ENCODE assay signal across 9 cellular contexts in genomic region chr6:70956451-70957283, GRCh38. TPM values are rescaled to one million over a fixed set of nuclear protein-coding genes. Genes with fewer than 3 reads are reported as not detected.
A peak's percentile ranks its signal among the peaks of the same experiment; 100 is the strongest.
DNase-seq lines count a peak whose midpoint lies in the region; ATAC-seq, FAIRE-seq and TF ChIP-seq lines count a peak whose summit lies in the region.
"Had no signal": no experiment of that assay in that cellular context is flagged by ENCODE, and none has a peak within 500 bp of the region (broad histone marks: within the 10 kb centered on the region; RNA-seq: fewer than 3 reads in every experiment).

A gene with protein sequence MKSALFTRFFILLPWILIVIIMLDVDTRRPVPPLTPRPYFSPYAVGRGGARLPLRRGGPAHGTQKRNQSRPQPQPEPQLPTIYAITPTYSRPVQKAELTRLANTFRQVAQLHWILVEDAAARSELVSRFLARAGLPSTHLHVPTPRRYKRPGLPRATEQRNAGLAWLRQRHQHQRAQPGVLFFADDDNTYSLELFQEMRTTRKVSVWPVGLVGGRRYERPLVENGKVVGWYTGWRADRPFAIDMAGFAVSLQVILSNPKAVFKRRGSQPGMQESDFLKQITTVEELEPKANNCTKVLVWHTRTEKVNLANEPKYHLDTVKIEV (minus strand): TSS chr6:70957060. CDS start chr6:70956429, 631 bp downstream.

- in situ Hi-C loops in KBM-7 (cut with MboI; ENCODE audit: low pct_unique_long_range_greater_than_20kb, low sequenced_read_pairs), result no loop called here

- no peak for FAIRE-seq in D721Med (lab: Jason Lieb, UNC)

- POLR2A ChIA-PET in CD8-positive, alpha-beta T cell (lab: Charles Lee), result no interaction called here

- peaks cover 22% of the 10 kb centered on the region for H3K4me1 Mint-ChIP-seq in CD8-positive, alpha-beta T cell (ENCODE audit: low read depth)
- peaks cover 14% of the 10 kb centered on the region for H3K4me1 Mint-ChIP-seq in activated naive CD8-positive, alpha-beta T cell treated with anti-CD3 and anti-CD28 coated beads, Interleukin-2, amount 50 U/mL, for 24 hours

- peak within 1 kb of the TSS; percentile 72 for H3K4me3 ChIP-seq in CD8-positive, alpha-beta T cell (ENCODE audit: low read depth, low read length)
- peak within 1 kb of the TSS; percentile 67 for H3K4me3 ChIP-seq in right cardiac atrium (ENCODE audit: low read length)
- peak within 1 kb of the TSS; percentile 72 for H3K4me3 ChIP-seq in psoas muscle

- no peaks in the 10 kb centered on the region for H3K9me3 Mint-ChIP-seq in CD8-positive, alpha-beta T cell
- no peaks in the 10 kb centered on the region for H3K9me3 Mint-ChIP-seq in activated naive CD8-positive, alpha-beta T cell treated with anti-CD3 and anti-CD28 coated beads, Interleukin-2, amount 50 U/mL, for 24 hours

- peaks cover 17% of the 10 kb centered on the region for H3K4me1 ChIP-seq in CD8-positive, alpha-beta T cell (ENCODE audit: insufficient read depth, low read length)
- H3K4me1 ChIP-seq in right cardiac atrium (ENCODE audit: control insufficient read depth, insufficient read depth, low read length) (no peaks in the 10 kb centered on the region), psoas muscle (no peaks in the 10 kb centered on the region)

- H3K27me3 ChIP-seq in CD8-positive, alpha-beta T cell (ENCODE audit: insufficient read depth, low read length), result peaks cover 6% of the 10 kb centered on the region
- H3K27me3 ChIP-seq in right cardiac atrium (ENCODE audit: control insufficient read depth, insufficient read depth) (no peaks in the 10 kb centered on the region), psoas muscle (ENCODE audit: insufficient read depth in 3 of 3, low read length in 2 of 3) (peaks cover 0 to 44% (median 13%) of the 10 kb centered on the region in 3 donors)

- no peak within 1 kb of the TSS for H3K27ac ChIP-seq in CD8-positive, alpha-beta T cell (ENCODE audit: low read depth, low read length)
- H3K27ac ChIP-seq in right cardiac atrium (ENCODE audit: low read length), result no peak within 1 kb of the TSS
- H3K27ac ChIP-seq in psoas muscle, result no peak within 1 kb of the TSS

- TF ChIP-seq CTCF in CD8-positive, alpha-beta T cell (IDR thresholded peaks at IDR 0.05), result no peak
- no peak for TF ChIP-seq CTCF in psoas muscle (IDR thresholded peaks at IDR 0.05)
- no peak for TF ChIP-seq CTCF in D721Med (IDR thresholded peaks at IDR 0.05; ENCODE audit: insufficient read depth, missing control alignments)

- H3K36me3 Mint-ChIP-seq in CD8-positive, alpha-beta T cell, result no peaks in the 10 kb centered on the region
- H3K36me3 Mint-ChIP-seq in activated naive CD8-positive, alpha-beta T cell treated with anti-CD3 and anti-CD28 coated beads, Interleukin-2, amount 50 U/mL, for 24 hours (ENCODE audit: low read depth), result no peaks in the 10 kb centered on the region

- CTCF ChIA-PET in CD8-positive, alpha-beta T cell (lab: Charles Lee), result interaction anchor here (0.6 to 4.5 kb wide), 13 partner anchors 10 to 737 kb away, joined by 3 to 30 read pairs (median 4); no protein-coding TSS in a partner anchor

- peaks cover 55% of the 10 kb centered on the region for H3K27me3 Mint-ChIP-seq in CD8-positive, alpha-beta T cell (ENCODE audit: low read depth)
- peaks cover 65% of the 10 kb centered on the region for H3K27me3 Mint-ChIP-seq in activated naive CD8-positive, alpha-beta T cell treated with anti-CD3 and anti-CD28 coated beads, Interleukin-2, amount 50 U/mL, for 24 hours

- intact Hi-C loops in CD8-positive, alpha-beta T cell (cut with DNase I, micrococcal nuclease), result loop anchor here (1.0 to 5.0 kb wide), 6 partner anchors 250 to 734 kb away; no protein-coding TSS in a partner anchor
- intact Hi-C loops in right cardiac atrium (cut with DNase I) (no loop called here), psoas muscle (cut with DNase I) (loop anchor here in 1 of 2 donors (5.0 to 10.0 kb wide), 3 partner anchors 249 to 434 kb away; no protein-coding TSS in a partner anchor)

- no peaks in the 10 kb centered on the region for H3K36me3 ChIP-seq in CD8-positive, alpha-beta T cell (ENCODE audit: insufficient read depth, low read length)
- H3K36me3 ChIP-seq in psoas muscle (ENCODE audit: insufficient read depth in 1 of 2, low read depth in 1 of 2), result no peaks in the 10 kb centered on the region

- ATAC-seq in CD8-positive, alpha-beta T cell, result no peak
- peak; percentile 2 for ATAC-seq in GM19452 (IDR thresholded peaks at IDR 0.05; ENCODE audit: unreplicated experiment)
- ATAC-seq in activated naive CD8-positive, alpha-beta T cell treated with anti-CD3 and anti-CD28 coated beads, Interleukin-2, amount 50 U/mL, for 24 hours, result peak; percentile 22
- peak; percentile 47 to 58 for ATAC-seq in right cardiac atrium
- ATAC-seq in psoas muscle, result peak; percentile 29 to 58 (median 37)

- under 1% methylated on average over 83 of the region's 83 CpGs for WGBS in right cardiac atrium
- 1 to 2% (median 1%) methylated on average over 73 to 83 of the region's 83 CpGs for WGBS in psoas muscle, 3 donors

- H3K9me3 ChIP-seq in CD8-positive, alpha-beta T cell (ENCODE audit: low read length), result no peaks in the 10 kb centered on the region
- H3K9me3 ChIP-seq in right cardiac atrium (ENCODE audit: control insufficient read depth, low read length) (no peaks in the 10 kb centered on the region), psoas muscle (no peaks in the 10 kb centered on the region)

- DNase-seq in CD8-positive, alpha-beta T cell, result no peak
- DNase-seq in KBM-7 (peak; percentile 9), right cardiac atrium (peak in 2 of 3 donors; percentile 52 to 61), psoas muscle (peak in 1 of 2 donors; percentile 14), GM19238 (ENCODE audit: insufficient read length, low spot score) (no peak), D721Med (ENCODE audit: insufficient read length, low spot score) (no peak)
- peak; percentile 9 for DNase-seq in activated naive CD8-positive, alpha-beta T cell treated with anti-CD3 and anti-CD28 coated beads, Interleukin-2, amount 50 U/mL, for 24 hours

- peak within 1 kb of the TSS; percentile 81 for H3K4me3 Mint-ChIP-seq in CD8-positive, alpha-beta T cell
- H3K4me3 Mint-ChIP-seq in activated naive CD8-positive, alpha-beta T cell treated with anti-CD3 and anti-CD28 coated beads, Interleukin-2, amount 50 U/mL, for 24 hours, result peak within 1 kb of the TSS; percentile 71

- no peak within 1 kb of the TSS for H3K27ac Mint-ChIP-seq in CD8-positive, alpha-beta T cell
- H3K27ac Mint-ChIP-seq in activated naive CD8-positive, alpha-beta T cell treated with anti-CD3 and anti-CD28 coated beads, Interleukin-2, amount 50 U/mL, for 24 hours, result no peak within 1 kb of the TSS

RNA-seq across cellular contexts. Expression of the gene that starts here (rescaled TPM):
- under 1 TPM in 1 of 2 experiments, not detected in 1; 0.05 TPM for total RNA-seq in CD8-positive, alpha-beta T cell
- total RNA-seq in right cardiac atrium (under 1 TPM in 2 of 4 donors, not detected in 2; 0.03 TPM), psoas muscle (not detected)
- polyA plus RNA-seq in right cardiac atrium (0.07 TPM), psoas muscle (under 1 TPM; 0.04 to 0.14 (median 0.04) TPM)
- total RNA-seq: RPMI7951 had no signal

Comparison
In these comparisons a context has a peak if more than half of its experiments do, and no peak if none do; other contexts are left out.
1. Peak in DNase-seq, ATAC-seq and H3K4me3 ChIP-seq in right cardiac atrium; RNA of the gene not detected or under 1 TPM.
2. Peak in ATAC-seq and H3K4me3 ChIP-seq in psoas muscle; RNA of the gene not detected or under 1 TPM.
3. DNase-seq: peak in KBM-7 (single experiment) and activated naive CD8-positive, alpha-beta T cell treated with anti-CD3 and anti-CD28 coated beads, Interleukin-2, amount 50 U/mL, for 24 hours (single experiment); none in CD8-positive, alpha-beta T cell (0 of 7), GM19238 (single experiment) and D721Med (single experiment).
4. intact Hi-C loops: an anchor here in CD8-positive, alpha-beta T cell (1.0 to 5.0 kb wide); none called in right cardiac atrium.
5. Peak in every context shown above with its lines, with median percentiles within 50 percentile points of each other: H3K4me3 ChIP-seq.